In the genomic region with DNA sequence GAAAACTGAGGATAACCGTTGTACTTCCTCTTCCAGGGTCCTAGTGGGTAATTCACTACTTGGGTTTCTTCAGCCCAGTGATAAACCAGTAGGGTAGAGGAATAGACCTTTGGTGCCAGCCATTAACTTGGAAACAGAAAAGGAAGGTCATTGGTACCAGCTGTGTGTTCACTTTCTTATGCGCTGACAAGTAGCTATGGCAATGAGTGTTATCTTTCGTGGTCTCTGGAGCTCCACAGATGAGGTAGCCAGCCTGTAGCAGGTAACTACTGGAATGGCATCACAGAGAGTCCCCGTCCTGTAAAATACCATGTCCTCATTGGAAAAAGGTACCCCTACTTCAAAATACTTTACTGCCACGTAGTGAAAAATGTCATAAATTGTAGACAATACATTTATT, we compare ENCODE assay signal across 9 cellular contexts. TPM values are rescaled to one million over a fixed set of nuclear protein-coding genes. Genes with fewer than 3 reads are reported as not detected.
DNase-seq lines count a peak whose midpoint lies in the region; ATAC-seq, FAIRE-seq and TF ChIP-seq lines count a peak whose summit lies in the region.
"Had no signal": no experiment of that assay in that cellular context is flagged by ENCODE, and none has a peak within 500 bp of the region (broad histone marks: within the 10 kb centered on the region; RNA-seq: fewer than 3 reads in every experiment).

No MANE protein-coding gene starts in this region.

- CTCF ChIA-PET in GM12878 (lab: Yijun Ruan, JAX) = interaction anchor here (0.6 to 2.4 kb wide), 17 partner anchors 7 to 530 kb away, joined by 3 to 15 read pairs (median 4); no protein-coding TSS in a partner anchor

- H3K4me2 ChIP-seq in GM12878 (ENCODE audit: control insufficient read depth, insufficient read depth) = peak overlapping the region; percentile 98

- peaks cover 39% of the 10 kb centered on the region for H3K4me1 Mint-ChIP-seq in nephron progenitor cell

- peak overlapping the region; percentile 74 for H3K4me3 ChIP-seq in GM12865 (ENCODE audit: low read depth, low read length)
- peak overlapping the region; percentile 86 for H3K4me3 ChIP-seq in GM12878

- POLR2A ChIA-PET in GM12878 (lab: Charles Lee) = interaction anchor here (0.8 to 4.7 kb wide), 11 partner anchors 9 to 336 kb away, joined by 3 to 22 read pairs (median 4); no protein-coding TSS in a partner anchor

- H3K36me3 Mint-ChIP-seq in nephron progenitor cell (ENCODE audit: low read depth) = peaks cover 50% of the 10 kb centered on the region

- in situ Hi-C loops in GM12878 (cut with MboI) = loop anchor here (10.0 kb wide), 1 partner anchor 270 kb away; no protein-coding TSS in a partner anchor

- H3K4me1 ChIP-seq in GM12878 (ENCODE audit: control insufficient read depth, insufficient read depth, low read length) = peaks cover 12% of the 10 kb centered on the region; the same call in 1 of the 2 replicates
- H3K4me1 ChIP-seq: parathyroid adenoma had no signal

- peaks cover 0 to 5% of the 10 kb centered on the region in 2 experiments; a peak in 1 of 4 replicates for H3K36me3 ChIP-seq in GM12878 (ENCODE audit: control insufficient read depth in 2 of 2, insufficient read depth in 2 of 2, low read length in 1 of 2)

- intact Hi-C loops in GM12878 (cut with micrococcal nuclease; ENCODE audit: unreplicated experiment) (loop anchor here (2.0 kb wide), 1 partner anchor 342 kb away; a partner anchor contains a TSS), head of caudate nucleus (cut with DNase I) (no loop called here), sciatic nerve (cut with DNase I) (no loop called here)

- RAD21 ChIA-PET in GM12878 (lab: Charles Lee; ENCODE audit: unreplicated experiment) = interaction anchor here (0.7 to 3.9 kb wide), 12 partner anchors 9 to 324 kb away, joined by 3 to 27 read pairs (median 5); no protein-coding TSS in a partner anchor

- no peak overlapping the region for H2AFZ ChIP-seq in GM12878 (ENCODE audit: control insufficient read depth, low read depth, low read length)
- H2AFZ ChIP-seq: parathyroid adenoma had no signal

- H3K27me3 ChIP-seq in GM12878 (replicated peaks in 1 of 2; ENCODE audit: control insufficient read depth in 2 of 2, insufficient read depth in 2 of 2, low read length in 1 of 2) = no peaks in the 10 kb centered on the region

- no peaks in the 10 kb centered on the region for H3K9me3 ChIP-seq in GM12878 (replicated peaks; ENCODE audit: control insufficient read depth, insufficient read depth, low read length)

- H3K9me3 Mint-ChIP-seq in nephron progenitor cell = peaks cover 19% of the 10 kb centered on the region

- whole genome bisulfite sequencing in GM12878 (ENCODE audit: insufficient coverage, insufficient replicate concordance, low lambda C conversion rate, missing lambda C conversion rate) = 1% methylated on average over 5 of the region's 5 CpGs

- SMC1A ChIA-PET in GM12878 (lab: Charles Lee; ENCODE audit: uncharacterized antibody, unreplicated experiment) = interaction anchor here (0.7 to 6.3 kb wide), 18 partner anchors 8 to 276 kb away, joined by 3 to 69 read pairs (median 6); no protein-coding TSS in a partner anchor

- TF ChIP-seq RAD21 in GM12878 (IDR thresholded peaks at IDR 0.05; ENCODE audit: insufficient read depth, low read depth, low read length) = no peak

- peak; percentile 62 for FAIRE-seq in GM12878 (lab: Jason Lieb, UNC)

- H4K20me1 ChIP-seq in GM12878 (ENCODE audit: control insufficient read depth, insufficient read depth) = no peaks in the 10 kb centered on the region

- no peak overlapping the region for H3K27ac Mint-ChIP-seq in nephron progenitor cell

- peaks cover 71% of the 10 kb centered on the region for H3K79me2 ChIP-seq in GM12878 (ENCODE audit: control insufficient read depth, insufficient read depth, low read length)

- TF ChIP-seq EP300 in GM12878 (IDR thresholded peaks at IDR 0.05; ENCODE audit: borderline replicate concordance in 1 of 2, control insufficient read depth in 1 of 2, low read depth in 2 of 2, low read length in 2 of 2) = no peak

- H3K27me3 Mint-ChIP-seq in nephron progenitor cell (ENCODE audit: low read depth, poor library complexity) = peaks cover 9% of the 10 kb centered on the region

- TF ChIP-seq POLR2A in GM12878 (IDR thresholded peaks at IDR 0.05; ENCODE audit: low read depth, low read length) = no peak

- ATAC-seq in GM12878 (peak; percentile 16), sciatic nerve (no peak)

- DNase-seq in GM12865 (ENCODE audit: low read depth) = peak; percentile 60
- peak; percentile 35 for DNase-seq in LHCN-M2 (ENCODE audit: low read depth)
- no peak for DNase-seq in GM12878 (ENCODE audit: low read depth, low spot score)
- no peak for DNase-seq in nephron progenitor cell
- DNase-seq in head of caudate nucleus = no peak
- DNase-seq in NCI-H2196 (lab: John Stamatoyannopoulos, UW; ENCODE audit: unreplicated experiment) = no peak
- no peak for DNase-seq in sciatic nerve (ENCODE audit: low spot score)
- no peak for DNase-seq in NCI-H345 (lab: John Stamatoyannopoulos, UW)

- TF ChIP-seq CTCF in GM12865 (IDR thresholded peaks at IDR 0.05; ENCODE audit: insufficient read depth, low read depth, low read length, missing control alignments) (no peak), GM12878 (IDR thresholded peaks at IDR 0.05 in 2 of 3, conservative IDR thresholded peaks at IDR 0.05 in 1 of 3; ENCODE audit: control insufficient read depth in 2 of 3, extremely low read depth in 1 of 3, insufficient read depth in 1 of 3, low read depth in 3 of 3, low read length in 3 of 3) (no peak), nephron progenitor cell (IDR thresholded peaks at IDR 0.05) (no peak)

- H3K4me3 Mint-ChIP-seq in nephron progenitor cell = peak overlapping the region; percentile 91

- BruUV-seq in GM12878 (replicated peaks; lab: Mats Ljungman, UMichigan) = TSS peak; percentile 51

- H3K9ac ChIP-seq in GM12878 (ENCODE audit: control insufficient read depth, insufficient read depth, low read length) = peak overlapping the region; percentile 95; the same call in 1 of the 2 replicates
- H3K9ac ChIP-seq: parathyroid adenoma had no signal

- peak overlapping the region; percentile 79 for H3K27ac ChIP-seq in GM12878 (ENCODE audit: control insufficient read depth, insufficient read depth)
- H3K27ac ChIP-seq: parathyroid adenoma had no signal

TF ChIP-seq in GM12878, 131 proteins besides CTCF, POLR2A, EP300 and RAD21:
- TF ChIP-seq SMAD1 (IDR thresholded peaks at IDR 0.05; ENCODE audit: low read depth, partially characterized antibody) (no peak), ZZZ3 (IDR thresholded peaks at IDR 0.05; ENCODE audit: control insufficient read depth, insufficient read length, low read depth) (no peak), TCF3 (IDR thresholded peaks at IDR 0.05; ENCODE audit: borderline replicate concordance, insufficient read depth, low read depth, low read length) (0 out of 2 replicates have a peak, but pooled peaks have one; percentile 28), IKZF2 (IDR thresholded peaks at IDR 0.05) (0 out of 4 replicates have a peak, but pooled peaks of 1 of the 2 experiments have one; percentile 14), EED (IDR thresholded peaks at IDR 0.05; ENCODE audit: low read depth) (peak; percentile 41; the same call in 1 of the 2 replicates)
- TF ChIP-seq, protein P1, sequence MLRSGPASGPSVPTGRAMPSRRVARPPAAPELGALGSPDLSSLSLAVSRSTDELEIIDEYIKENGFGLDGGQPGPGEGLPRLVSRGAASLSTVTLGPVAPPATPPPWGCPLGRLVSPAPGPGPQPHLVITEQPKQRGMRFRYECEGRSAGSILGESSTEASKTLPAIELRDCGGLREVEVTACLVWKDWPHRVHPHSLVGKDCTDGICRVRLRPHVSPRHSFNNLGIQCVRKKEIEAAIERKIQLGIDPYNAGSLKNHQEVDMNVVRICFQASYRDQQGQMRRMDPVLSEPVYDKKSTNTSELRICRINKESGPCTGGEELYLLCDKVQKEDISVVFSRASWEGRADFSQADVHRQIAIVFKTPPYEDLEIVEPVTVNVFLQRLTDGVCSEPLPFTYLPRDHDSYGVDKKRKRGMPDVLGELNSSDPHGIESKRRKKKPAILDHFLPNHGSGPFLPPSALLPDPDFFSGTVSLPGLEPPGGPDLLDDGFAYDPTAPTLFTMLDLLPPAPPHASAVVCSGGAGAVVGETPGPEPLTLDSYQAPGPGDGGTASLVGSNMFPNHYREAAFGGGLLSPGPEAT (IDR thresholded peaks at IDR 0.05; ENCODE audit: low read depth) = 0 out of 2 replicates have a peak, but pooled peaks have one; percentile 21

RNA-seq across cellular contexts. Expression of a gene that starts 2.3 kb away (rescaled TPM):
- 91.8 and 102 TPM in 2 replicates for total RNA-seq in LHCN-M2 (2014; rRNA removed)
- polyA plus RNA-seq in LHCN-M2 (2012) = 14.4 TPM
- total RNA-seq in GM12878 (2013; cell fraction: nucleolus; rRNA removed) = 409 and 421 TPM in 2 replicates
- 43.4 and 49.4 TPM in 2 replicates for total RNA-seq in GM12878 (2014; rRNA removed)
- 45.0 and 46.2 TPM in 2 replicates for total RNA-seq in GM12878 (2014; rRNA removed; fragmentation: Illumina TruSeq; extraction: Trizol)
- total RNA-seq in GM12878 (2021) = 42.8 and 44.4 TPM in 2 replicates
- polyA plus RNA-seq in GM12878 (2011; ENCODE audit: low read depth) = 27.8 TPM
- polyA plus RNA-seq in GM12878 (2011; rRNA removed) = 95.8 and 129 TPM in 2 replicates
- 41.1 and 49.9 TPM in 2 replicates for polyA plus RNA-seq in GM12878 (2011; cell fraction: cytosol; rRNA removed)
- 213 and 215 TPM in 2 replicates for polyA plus RNA-seq in GM12878 (2011; cell fraction: nucleus; rRNA removed)
- 37.5 and 49.9 TPM in 2 replicates for polyA plus RNA-seq in GM12878 (2012)
- 48.0 and 53.4 TPM in 2 replicates for polyA plus RNA-seq in GM12878 (2014; fragmentation: Illumina TruSeq; extraction: Trizol)
- polyA plus RNA-seq in GM12878 (2014; fragmentation: Nextera tagmentation; extraction: Ambion mirVana) = 10 to 100 TPM; 11.2 to 14.2 TPM
- 42.2 and 43.7 TPM in 2 replicates for polyA plus RNA-seq in GM12878 (2014; rRNA removed)
- polyA plus RNA-seq in GM12878 (2016; fragmentation: Nextera tagmentation; extraction: Ambion mirVana) = 10 to 100 TPM; 16.4 to 29.7 TPM
- polyA minus RNA-seq in GM12878 (2011; rRNA and poly(A)+ RNA removed) = 82.6 and 83.4 TPM in 2 replicates
- polyA minus RNA-seq in GM12878 (2011; cell fraction: cytosol; rRNA and poly(A)+ RNA removed) = 22.6 and 23.7 TPM in 2 replicates
- polyA minus RNA-seq in GM12878 (2011; cell fraction: nucleus; rRNA and poly(A)+ RNA removed) = 114 and 160 TPM in 2 replicates
- 66.1 TPM for total RNA-seq in sciatic nerve

Comparison
In these comparisons a context has a peak if more than half of its experiments do, and no peak if none do; other contexts are left out.
1. DNase-seq: peak in GM12865 (single experiment) and LHCN-M2 (single experiment); none in GM12878 (single experiment), nephron progenitor cell (single experiment), head of caudate nucleus (0 of 42), NCI-H2196 (single experiment), sciatic nerve (single experiment) and NCI-H345 (single experiment).